In genomic region chr19:1647664-1648155, GRCh38 we compare ENCODE assay signal across 22 cellular contexts.
DNase-seq lines count a peak whose midpoint lies in the region; TF ChIP-seq lines count a peak whose summit lies in the region.
"Had no signal": no experiment of that assay in that cellular context is flagged by ENCODE, and none has a peak within 500 bp of the region (broad histone marks: within the 10 kb centered on the region; RNA-seq: fewer than 3 reads in every experiment).

No MANE protein-coding gene starts in this region.

- no peak for TF ChIP-seq CTCF in GM12875 (IDR thresholded peaks at IDR 0.05; ENCODE audit: borderline replicate concordance, insufficient read depth, low read depth, low read length)
- no peak for TF ChIP-seq CTCF in tibial artery (IDR thresholded peaks at IDR 0.05)

- peaks cover 36% of the 10 kb centered on the region for H3K4me1 ChIP-seq in NT2/D1 (ENCODE audit: insufficient read depth, insufficient read length)
- H3K4me1 ChIP-seq in tibial artery, result peaks cover 0 to 50% (median 34%) of the 10 kb centered on the region in 4 donors
- H3K4me1 ChIP-seq: HAP-1 had no signal

- DNase-seq in NT2/D1 (ENCODE audit: low read depth, low spot score), result no peak
- peak; percentile 53 for DNase-seq in germinal center (ENCODE audit: low spot score)
- DNase-seq in tibial artery, result no peak
- DNase-seq in NCI-H1048 (lab: John Stamatoyannopoulos, UW), result no peak
- no peak for DNase-seq in central memory CD4-positive, alpha-beta T cell
- no peak for DNase-seq in NK-92 treated with Interleukin-12 subunit alpha and Interleukin-12 subunit beta, amount 100 ng/mL, for 24 hours (lab: John Stamatoyannopoulos, UW)
- DNase-seq: activated CD4-positive, alpha-beta T cell treated with anti-CD3 and anti-CD28 coated beads, Interleukin-2, amount 50 U/mL, for 4 hours; activated naive CD4-positive, alpha-beta T cell treated with anti-CD3 and anti-CD28 coated beads for 36 hours; adrenal gland; dorsolateral prefrontal cortex; EL; islet precursor cell; Kasumi-1; NCI-H187; NCI-H2171 treated with DMSO at 0.1 percent for 48 hours; NCI-H524; T-helper 1 cell; upper lobe of left lung had no signal

- H3K4me3 ChIP-seq in GM12875 (ENCODE audit: low read depth, low read length) (peak overlapping the region; percentile 93), NT2/D1 (ENCODE audit: insufficient read length, low read depth) (no peak overlapping the region), tibial artery (peak overlapping the region; percentile 27 to 30)
- H3K4me3 ChIP-seq: adrenal gland, dorsolateral prefrontal cortex, HAP-1, pancreas, SJSA1, upper lobe of left lung had no signal

- H3K27ac ChIP-seq in tibial artery, result peak overlapping the region; percentile 76 to 80
- H3K27ac ChIP-seq: adrenal gland, dorsolateral prefrontal cortex, pancreas, SJSA1, upper lobe of left lung had no signal

- H3K9ac ChIP-seq in NT2/D1 (ENCODE audit: insufficient read length, low read depth), result peak overlapping the region; percentile 36

- H3K9me3 ChIP-seq in NT2/D1 (ENCODE audit: insufficient read depth, low read length) (peaks cover 14% of the 10 kb centered on the region; the same call in 1 of the 2 replicates), tibial artery (no peaks in the 10 kb centered on the region)
- H3K9me3 ChIP-seq: adrenal gland, HAP-1, pancreas, SJSA1, upper lobe of left lung had no signal

- intact Hi-C loops in tibial artery (cut with DNase I; ENCODE audit: low total_unique reads), result no loop called here

- no peaks in the 10 kb centered on the region for H3K27me3 ChIP-seq in NT2/D1 (ENCODE audit: insufficient read depth, insufficient read length)
- H3K27me3 ChIP-seq in tibial artery, result no peaks in the 10 kb centered on the region
- H3K27me3 ChIP-seq: adrenal gland, dorsolateral prefrontal cortex, pancreas, SJSA1, upper lobe of left lung had no signal

- H3K36me3 ChIP-seq in NT2/D1 (ENCODE audit: insufficient read depth, insufficient read length, low read length) (peaks cover 75% of the 10 kb centered on the region), tibial artery (peaks cover 8 to 57% (median 37%) of the 10 kb centered on the region in 3 donors)
- H3K36me3 ChIP-seq: pancreas had no signal
